In the genomic region with DNA sequence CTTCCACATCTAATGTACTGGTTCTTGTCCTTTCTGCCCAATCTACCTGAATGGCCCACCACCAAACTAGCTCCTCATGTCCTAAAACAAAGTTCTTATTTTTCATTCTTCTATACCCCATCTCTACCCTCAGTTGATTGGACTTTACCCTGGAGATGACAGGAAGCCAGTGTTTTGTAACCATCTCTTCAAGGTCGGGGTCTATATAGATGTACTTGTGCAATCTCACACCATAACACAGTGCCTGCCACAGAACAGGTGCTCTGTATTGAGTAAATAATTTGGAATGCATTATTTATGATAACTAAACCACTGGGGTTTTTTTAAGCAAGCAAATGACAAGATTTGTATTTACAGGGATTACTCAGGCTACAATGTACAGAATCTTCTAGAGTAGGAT, we compare ENCODE assay signal across 27 cellular contexts.
"Had no signal": no experiment of that assay in that cellular context is flagged by ENCODE, and none has a peak within 500 bp of the region (broad histone marks: within the 10 kb centered on the region; RNA-seq: fewer than 3 reads in every experiment).

No MANE protein-coding gene starts in this region.

- H3K36me3 ChIP-seq: adrenal gland had no signal

- H3K4me3 ChIP-seq: adrenal gland had no signal

- DNase-seq: activated CD4-positive, alpha-beta T cell treated with anti-CD3 and anti-CD28 coated beads for 36 hours; activated CD4-positive, alpha-beta T cell treated with anti-CD3 and anti-CD28 coated beads, Interleukin-2, amount 10 ng/mL, durations not matched to agents 7 days and 5 days; activated CD4-positive, alpha-beta T cell treated with anti-CD3 and anti-CD28 coated beads, Interleukin-2, amount 50 U/mL, for 48 hours; activated CD8-positive, alpha-beta T cell treated with anti-CD3 and anti-CD28 coated beads, Interleukin-2, amount 10 ng/mL, durations not matched to agents 7 days and 5 days; activated gamma-delta T cell treated with Interleukin-2 at 50 U/mL for 16 hours; activated naive CD4-positive, alpha-beta T cell treated with anti-CD3 and anti-CD28 coated beads for 36 hours; activated T-cell treated with anti-CD3 and anti-CD28 coated beads, Interleukin-2, amount 50 U/mL, for 24 hours; adrenal gland; anterior cingulate cortex; central memory CD4-positive, alpha-beta T cell; Kasumi-1; KG1; MM.1S; MV-4-11; NCI-H1092; NCI-H1436 treated with DMSO at 0.1 percent for 48 hours; NCI-H1694 treated with DMSO at 0.1 percent for 48 hours; NCI-H2029; NCI-H345; NCI-H524 treated with DMSO at 0.1 percent for 48 hours; NK-92 treated with Interleukin-12 subunit alpha and Interleukin-12 subunit beta, amount 100 ng/mL, for 24 hours; OCI-M1; SHP77 treated with DMSO at 0.1 percent for 48 hours; SW 1271 had no signal

- H3K27ac ChIP-seq: adrenal gland had no signal

- ATAC-seq: activated CD4-positive, alpha-beta T cell treated with anti-CD3 and anti-CD28 coated beads for 36 hours; activated CD4-positive, CD25-positive, alpha-beta regulatory T cell treated with anti-CD3 and anti-CD28 coated beads, Interleukin-2, amount 50 U/mL, for 24 hours; activated CD8-positive, alpha-beta T cell treated with anti-CD3 and anti-CD28 coated beads, Interleukin-2, amount 10 ng/mL, durations not matched to agents 7 days and 5 days; activated naive CD4-positive, alpha-beta T cell treated with anti-CD3 and anti-CD28 coated beads, Interleukin-2, amount 50 U/mL, for 72 hours; WTC11 had no signal

- H3K9me3 ChIP-seq: adrenal gland had no signal

- H3K4me1 ChIP-seq: adrenal gland had no signal
